ENCODE assay signal across 9 cellular contexts in genomic region chr11:73383249-73384126, GRCh38. TPM values are rescaled to one million over a fixed set of nuclear protein-coding genes. Genes with fewer than 3 reads are reported as not detected.
A peak's percentile ranks its signal among the peaks of the same experiment; 100 is the strongest.
DNase-seq lines count a peak whose midpoint lies in the region; ATAC-seq, FAIRE-seq and TF ChIP-seq lines count a peak whose summit lies in the region.
"Had no signal": no experiment of that assay in that cellular context is flagged by ENCODE, and none has a peak within 500 bp of the region (broad histone marks: within the 10 kb centered on the region; RNA-seq: fewer than 3 reads in every experiment).

No MANE protein-coding gene starts in this region.

- peaks cover 100% of the 10 kb centered on the region for H3K79me2 ChIP-seq in GM12878 (ENCODE audit: control insufficient read depth, insufficient read depth, low read length)

- POLR2A ChIA-PET in GM12878 (lab: Charles Lee): interaction anchor here (0.7 to 2.3 kb wide), 6 partner anchors 16 to 234 kb away, joined by 3 to 9 read pairs (median 3); no protein-coding TSS in a partner anchor

- in situ Hi-C loops in GM12878 (cut with MboI): no loop called here
- in situ Hi-C loops in GM13976 (cut with MboI; ENCODE audit: low sequenced_read_pairs, unreplicated experiment): no loop called here
- in situ Hi-C loops in G401 (cut with HindIII; ENCODE audit: low sequenced_read_pairs): no loop called here

- CTCF ChIA-PET in GM12878 (lab: Yijun Ruan, JAX): interaction anchor here (0.5 to 25.6 kb wide), 14 partner anchors 10 to 1110 kb away, joined by 3 to 400 read pairs (median 4); no protein-coding TSS in a partner anchor

- H3K27me3 ChIP-seq in BLaER1 (no peaks in the 10 kb centered on the region), GM12878 (replicated peaks in 1 of 2; ENCODE audit: control insufficient read depth in 2 of 2, insufficient read depth in 2 of 2, low read length in 1 of 2) (no peaks in the 10 kb centered on the region), right atrium auricular region (no peaks in the 10 kb centered on the region)

- FAIRE-seq in GM12878 (lab: Jason Lieb, UNC): no peak

- H3K4me1 ChIP-seq in BLaER1 (peaks cover 100% of the 10 kb centered on the region), GM12878 (ENCODE audit: control insufficient read depth, insufficient read depth, low read length) (peaks cover 96% of the 10 kb centered on the region), right atrium auricular region (peaks cover 2 to 80% of the 10 kb centered on the region in 2 donors)

- intact Hi-C loops in GM12878 (cut with micrococcal nuclease; ENCODE audit: unreplicated experiment): no loop called here

- H3K4me2 ChIP-seq in BLaER1: peak overlapping the region; percentile 99
- H3K4me2 ChIP-seq in GM12878 (ENCODE audit: control insufficient read depth, insufficient read depth): peak overlapping the region; percentile 88

- H3K4me3 ChIP-seq in BLaER1: peak overlapping the region; percentile 45; the same call in 1 of the 2 replicates
- peak overlapping the region; percentile 66 for H3K4me3 ChIP-seq in GM12878
- no peak overlapping the region for H3K4me3 ChIP-seq in right atrium auricular region

- BruUV-seq in GM12878 (replicated peaks; lab: Mats Ljungman, UMichigan): no TSS peak

- ATAC-seq in GM12878: peak; percentile 8
- no peak for ATAC-seq in GM21381 (IDR thresholded peaks at IDR 0.05; ENCODE audit: unreplicated experiment)

- H3K9me3 ChIP-seq in BLaER1: no peaks in the 10 kb centered on the region
- H3K9me3 ChIP-seq in GM12878 (replicated peaks; ENCODE audit: control insufficient read depth, insufficient read depth, low read length): no peaks in the 10 kb centered on the region
- H3K9me3 ChIP-seq in right atrium auricular region: no peaks in the 10 kb centered on the region

- RAD21 ChIA-PET in GM12878 (lab: Charles Lee; ENCODE audit: unreplicated experiment): interaction anchor here (0.7 to 3.1 kb wide), 9 partner anchors 9 to 279 kb away, joined by 3 to 14 read pairs (median 3); partner anchors contain the start of gene ARHGEF17

- TF ChIP-seq POLR2A in GM12878 (IDR thresholded peaks at IDR 0.05; ENCODE audit: low read depth, low read length): no peak

- H3K36me3 ChIP-seq in BLaER1 (no peaks in the 10 kb centered on the region; the same call in 1 of the 2 replicates), GM12878 (ENCODE audit: control insufficient read depth in 2 of 2, insufficient read depth in 2 of 2, low read length in 1 of 2) (peaks cover 0 to 4% of the 10 kb centered on the region in 2 experiments; a peak in 3 of 4 replicates), right atrium auricular region (no peaks in the 10 kb centered on the region)

- WGBS in GM12878 (ENCODE audit: insufficient coverage, insufficient replicate concordance, low lambda C conversion rate, missing lambda C conversion rate): 12% methylated on average over 9 of the region's 9 CpGs

- peak; percentile 23; the same call in 1 of the 2 replicates for TF ChIP-seq RAD21 in GM12878 (IDR thresholded peaks at IDR 0.05; ENCODE audit: insufficient read depth, low read depth, low read length)

- H3K9ac ChIP-seq in BLaER1 (peak overlapping the region; percentile 89), GM12878 (ENCODE audit: control insufficient read depth, insufficient read depth, low read length) (peak overlapping the region; percentile 65)

- peaks cover 69% of the 10 kb centered on the region for H4K20me1 ChIP-seq in BLaER1
- H4K20me1 ChIP-seq in GM12878 (ENCODE audit: control insufficient read depth, insufficient read depth): no peaks in the 10 kb centered on the region

- H2AFZ ChIP-seq in GM12878 (ENCODE audit: control insufficient read depth, low read depth, low read length): no peak overlapping the region

- SMC1A ChIA-PET in GM12878 (lab: Charles Lee; ENCODE audit: uncharacterized antibody, unreplicated experiment): interaction anchor here (0.5 to 3.3 kb wide), 12 partner anchors 10 to 278 kb away, joined by 3 to 12 read pairs (median 4); no protein-coding TSS in a partner anchor

- DNase-seq in GM19238 (ENCODE audit: insufficient read length, low spot score) (peak; percentile 36), GM12878 (ENCODE audit: low read depth, low spot score) (no peak), mucosa of gallbladder (ENCODE audit: low spot score) (peak; percentile 25), GM13976 (ENCODE audit: low spot score) (no peak), right atrium auricular region (ENCODE audit: low spot score) (no peak), G401 (ENCODE audit: low spot score) (no peak)
- DNase-seq: NCI-H446 treated with DMSO at 0.1 percent for 48 hours had no signal

- TF ChIP-seq EP300 in GM12878 (IDR thresholded peaks at IDR 0.05; ENCODE audit: borderline replicate concordance in 1 of 2, control insufficient read depth in 1 of 2, low read depth in 2 of 2, low read length in 2 of 2): no peak

- H3K27ac ChIP-seq in BLaER1 (peak overlapping the region; percentile 92), GM12878 (ENCODE audit: control insufficient read depth, insufficient read depth) (peak overlapping the region; percentile 95), right atrium auricular region (no peak overlapping the region)

- TF ChIP-seq CTCF in GM12878 (IDR thresholded peaks at IDR 0.05 in 2 of 3, conservative IDR thresholded peaks at IDR 0.05 in 1 of 3; ENCODE audit: control insufficient read depth in 2 of 3, extremely low read depth in 1 of 3, insufficient read depth in 1 of 3, low read depth in 3 of 3, low read length in 3 of 3): peak; percentile 7 to 37 (median 29); a peak in 4 of 6 replicates
- TF ChIP-seq CTCF in GM13976 (IDR thresholded peaks at IDR 0.05; ENCODE audit: borderline replicate concordance, control extremely low read depth, extremely low read depth, insufficient read depth, missing control alignments): no peak
- TF ChIP-seq CTCF in right atrium auricular region (IDR thresholded peaks at IDR 0.05): no peak

TF ChIP-seq in GM12878, 131 proteins besides CTCF, POLR2A, EP300 and RAD21 (continues in another document):
- TF ChIP-seq NR2F1 (conservative IDR thresholded peaks at IDR 0.05): peak; percentile 65; the same call in 1 of the 2 replicates
- peak; percentile 80 for TF ChIP-seq RELB (IDR thresholded peaks at IDR 0.05; ENCODE audit: low read depth)
- TF ChIP-seq LARP7 (IDR thresholded peaks at IDR 0.05): no peak
- TF ChIP-seq ETV6 (conservative IDR thresholded peaks at IDR 0.05 in 1 of 2, IDR thresholded peaks at IDR 0.05 in 1 of 2; ENCODE audit: borderline replicate concordance in 1 of 2, low read depth in 1 of 2): no peak
- TF ChIP-seq TBL1XR1 (IDR thresholded peaks at IDR 0.05; ENCODE audit: low read depth, low read length): no peak
- TF ChIP-seq STAT3 (IDR thresholded peaks at IDR 0.05; ENCODE audit: low read depth, low read length): no peak
- TF ChIP-seq DPF2 (IDR thresholded peaks at IDR 0.05): peak; percentile 88
- TF ChIP-seq BMI1 (IDR thresholded peaks at IDR 0.05; ENCODE audit: borderline replicate concordance): no peak
- peak; percentile 83 to 86 for TF ChIP-seq IKZF2 (IDR thresholded peaks at IDR 0.05)
- TF ChIP-seq ELK1 (IDR thresholded peaks at IDR 0.05; ENCODE audit: low read depth, low read length): 0 out of 2 replicates have a peak, but pooled peaks have one; percentile 12
- peak; percentile 31; the same call in 1 of the 2 replicates for TF ChIP-seq SMC3 (IDR thresholded peaks at IDR 0.05; ENCODE audit: borderline replicate concordance, low read length)
- TF ChIP-seq RELA (IDR thresholded peaks at IDR 0.05; ENCODE audit: borderline replicate concordance, partially characterized antibody): peak; percentile 28
- TF ChIP-seq HDAC6 (IDR thresholded peaks at IDR 0.05; ENCODE audit: unreplicated experiment): no peak

RNA-seq across cellular contexts. Expression of gene RELT, which starts 7.3 kb away (rescaled TPM):
- 89.6 and 94.7 TPM in 2 replicates for total RNA-seq in GM12878 (2013; cell fraction: nucleolus; rRNA removed)
- total RNA-seq in GM12878 (2014; rRNA removed): 19.8 and 23.4 TPM in 2 replicates
- 10.4 and 10.5 TPM in 2 replicates for total RNA-seq in GM12878 (2014; rRNA removed; fragmentation: Illumina TruSeq; extraction: Trizol)
- 27.9 and 28.5 TPM in 2 replicates for total RNA-seq in GM12878 (2021)
- polyA plus RNA-seq in GM12878 (2011; ENCODE audit: low read depth): 5.2 TPM
- polyA plus RNA-seq in GM12878 (2011; rRNA removed): 7.9 and 13.0 TPM in 2 replicates
- polyA plus RNA-seq in GM12878 (2011; cell fraction: cytosol; rRNA removed): 17.2 and 25.3 TPM in 2 replicates
- 96.7 and 106 TPM in 2 replicates for polyA plus RNA-seq in GM12878 (2011; cell fraction: nucleus; rRNA removed)
- polyA plus RNA-seq in GM12878 (2012): 16.1 and 16.3 TPM in 2 replicates
- polyA plus RNA-seq in GM12878 (2014; fragmentation: Illumina TruSeq; extraction: Trizol): 2.5 and 8.4 TPM in 2 replicates
- polyA plus RNA-seq in GM12878 (2014; fragmentation: Nextera tagmentation; extraction: Ambion mirVana): 1 to 10 TPM; 1.2 to 3.0 TPM
- polyA plus RNA-seq in GM12878 (2014; rRNA removed): 21.1 and 23.6 TPM in 2 replicates
- polyA plus RNA-seq in GM12878 (2016; fragmentation: Nextera tagmentation; extraction: Ambion mirVana): 10 to 100 TPM in 1 of 2 experiments, 1 to 10 TPM in 1; 8.8 to 11.1 TPM
- 10.7 and 22.1 TPM in 2 replicates for polyA minus RNA-seq in GM12878 (2011; rRNA and poly(A)+ RNA removed)
- polyA minus RNA-seq in GM12878 (2011; cell fraction: cytosol; rRNA and poly(A)+ RNA removed): 8.4 and 10.4 TPM in 2 replicates
- polyA minus RNA-seq in GM12878 (2011; cell fraction: nucleus; rRNA and poly(A)+ RNA removed): 24.1 and 45.4 TPM in 2 replicates
- total RNA-seq in mucosa of gallbladder: 5.9 TPM
- 1 to 10 TPM; 2.0 to 7.0 TPM for total RNA-seq in right atrium auricular region
- total RNA-seq in G401 (2014; rRNA removed; shearing (Covaris generic)): 6.2 and 6.7 TPM in 2 replicates

Comparison
In these comparisons a context has a peak if more than half of its experiments do, and no peak if none do; other contexts are left out.
1. H3K27ac ChIP-seq: peak in BLaER1 (single experiment) and GM12878 (single experiment); none in right atrium auricular region (0 of 2).
2. H3K4me3 ChIP-seq: peak in BLaER1 (single experiment) and GM12878 (single experiment); none in right atrium auricular region (0 of 2).
3. DNase-seq: peak in GM19238 (single experiment) and mucosa of gallbladder (single experiment); none in GM12878 (single experiment), GM13976 (single experiment), right atrium auricular region (single experiment) and G401 (single experiment).
4. CTCF ChIP-seq: peak in GM12878 (3 of 3); none in GM13976 (single experiment) and right atrium auricular region (0 of 2).